ENCODE assay signal across 7 cellular contexts in the genomic region with DNA sequence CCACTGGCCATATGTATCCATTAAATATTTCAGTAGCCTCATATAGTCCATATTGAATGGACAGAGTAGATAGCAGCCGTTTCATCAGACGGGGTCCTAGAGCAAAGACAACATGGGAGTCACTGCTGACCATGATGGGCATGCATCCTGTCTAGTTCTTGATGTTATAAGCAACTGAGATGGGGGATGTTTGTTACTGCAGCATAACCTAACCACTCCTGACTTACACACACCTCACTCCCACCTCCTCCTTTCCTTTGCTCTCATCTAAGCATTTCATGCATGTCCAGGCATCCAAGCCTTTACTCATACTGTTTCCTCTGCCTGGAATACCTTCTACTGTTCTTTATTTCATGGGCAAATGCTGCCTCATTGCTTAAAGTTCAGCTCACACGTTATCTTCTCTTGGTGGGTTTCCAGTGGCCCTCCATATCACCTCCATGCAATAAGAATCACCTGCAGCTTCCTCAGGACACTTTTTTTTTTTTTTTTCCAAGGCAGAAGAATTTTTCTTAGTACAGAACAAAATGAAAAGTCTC.
"Had no signal": no experiment of that assay in that cellular context is flagged by ENCODE, and none has a peak within 500 bp of the region (broad histone marks: within the 10 kb centered on the region; RNA-seq: fewer than 3 reads in every experiment).

No MANE protein-coding gene starts in this region.

- H3K9me3 Mint-ChIP-seq: IgD-negative memory B cell had no signal

- H3K4me3 Mint-ChIP-seq: GM23338, H9 had no signal

- DNase-seq: H9, HCEC 1CT had no signal

- H3K4me1 Mint-ChIP-seq: IgD-negative memory B cell had no signal

- H3K4me3 ChIP-seq: GM23338 had no signal

- H3K4me2 ChIP-seq: GM23338 had no signal

- H3K27ac Mint-ChIP-seq: GM23338, H9, IgD-negative memory B cell had no signal

- FAIRE-seq: H1, H54, HTR-8/SVneo had no signal

- H3K27me3 Mint-ChIP-seq: IgD-negative memory B cell had no signal

- ATAC-seq: GM23338 had no signal

- H2AFZ ChIP-seq: GM23338 had no signal

- H3K36me3 Mint-ChIP-seq: IgD-negative memory B cell had no signal
